ENCODE assay signal across 16 cellular contexts in genomic region chr5:160174290-160174689, GRCh38. TPM values are rescaled to one million over a fixed set of nuclear protein-coding genes. Genes with fewer than 3 reads are reported as not detected.
DNase-seq lines count a peak whose midpoint lies in the region; ATAC-seq and TF ChIP-seq lines count a peak whose summit lies in the region.
"Had no signal": no experiment of that assay in that cellular context is flagged by ENCODE, and none has a peak within 500 bp of the region (broad histone marks: within the 10 kb centered on the region; RNA-seq: fewer than 3 reads in every experiment).

No MANE protein-coding gene starts in this region.

- no peaks in the 10 kb centered on the region for H3K36me3 Mint-ChIP-seq in activated T-helper 17 cell treated with anti-CD3 and anti-CD28 coated beads, Interleukin-2, amount 50 U/mL, for 72 hours (ENCODE audit: low read depth)
- H3K36me3 Mint-ChIP-seq: CD14-positive monocyte; CD4-positive, alpha-beta memory T cell had no signal

- TF ChIP-seq CTCF in vagina (IDR thresholded peaks at IDR 0.05) (no peak), GM10248 (IDR thresholded peaks at IDR 0.05; ENCODE audit: control extremely low read depth, extremely low read depth, low read depth, missing control alignments) (no peak)

- H3K36me3 ChIP-seq in BLaER1 (no peaks in the 10 kb centered on the region), subcutaneous abdominal adipose tissue (ENCODE audit: control insufficient read depth in 5 of 5, insufficient read depth in 5 of 5, low read length in 5 of 5) (no peaks in the 10 kb centered on the region), vagina (no peaks in the 10 kb centered on the region)
- H3K36me3 ChIP-seq: BE2C, HAP-1 had no signal

- H3K9me3 ChIP-seq in BLaER1 (no peaks in the 10 kb centered on the region), subcutaneous abdominal adipose tissue (ENCODE audit: control insufficient read depth in 5 of 5, low read length in 5 of 5) (no peaks in the 10 kb centered on the region), vagina (no peaks in the 10 kb centered on the region)
- H3K9me3 ChIP-seq: BE2C, HAP-1 had no signal

- ATAC-seq in activated T-helper 17 cell treated with anti-CD3 and anti-CD28 coated beads, Interleukin-2, amount 50 U/mL, for 72 hours (replicated peaks) = no peak

- no peak overlapping the region for H3K27ac Mint-ChIP-seq in activated T-helper 17 cell treated with anti-CD3 and anti-CD28 coated beads, Interleukin-2, amount 50 U/mL, for 72 hours
- H3K27ac Mint-ChIP-seq: CD14-positive monocyte; CD4-positive, alpha-beta memory T cell had no signal

- CTCF ChIA-PET in GM10248 (lab: Yijun Ruan, JAX) = interaction anchor here (1.1 to 1.5 kb wide), 2 partner anchors 14 to 15 kb away, joined by 3 to 4 read pairs; no protein-coding TSS in a partner anchor

- no peaks in the 10 kb centered on the region for H3K9me3 Mint-ChIP-seq in activated T-helper 17 cell treated with anti-CD3 and anti-CD28 coated beads, Interleukin-2, amount 50 U/mL, for 72 hours
- H3K9me3 Mint-ChIP-seq: CD14-positive monocyte; CD4-positive, alpha-beta memory T cell had no signal

- H3K9ac ChIP-seq in BLaER1 (no peak overlapping the region), subcutaneous abdominal adipose tissue (ENCODE audit: low read length in 5 of 5) (no peak overlapping the region)

- POLR2A ChIA-PET in GM10248 (lab: Yijun Ruan, JAX) = no interaction called here

- intact Hi-C loops in vagina (cut with DNase I) = no loop called here

- DNase-seq in vagina (ENCODE audit: extremely low spot score in 2 of 2) (no peak), NCI-H1105 treated with DMSO at 0.1 percent for 48 hours (lab: John Stamatoyannopoulos, UW) (no peak), GM10248 (ENCODE audit: extremely low spot score) (no peak)
- DNase-seq: ACHN; BE2C; CD4-positive, alpha-beta memory T cell; DMS153; DMS79; GDM1 had no signal

- no peak overlapping the region for H3K4me3 ChIP-seq in BLaER1
- no peak overlapping the region for H3K4me3 ChIP-seq in subcutaneous abdominal adipose tissue (ENCODE audit: low read depth in 1 of 5, low read length in 5 of 5)
- H3K4me3 ChIP-seq in vagina = no peak overlapping the region
- H3K4me3 ChIP-seq: HAP-1 had no signal

- peaks cover 4% of the 10 kb centered on the region for H3K27me3 Mint-ChIP-seq in activated T-helper 17 cell treated with anti-CD3 and anti-CD28 coated beads, Interleukin-2, amount 50 U/mL, for 72 hours

- no peaks in the 10 kb centered on the region for H3K4me1 Mint-ChIP-seq in activated T-helper 17 cell treated with anti-CD3 and anti-CD28 coated beads, Interleukin-2, amount 50 U/mL, for 72 hours
- H3K4me1 Mint-ChIP-seq: CD4-positive, alpha-beta memory T cell had no signal

- H3K27me3 ChIP-seq in BLaER1 (no peaks in the 10 kb centered on the region), subcutaneous abdominal adipose tissue (ENCODE audit: control insufficient read depth in 5 of 5, insufficient read depth in 4 of 5, low read length in 5 of 5) (no peaks in the 10 kb centered on the region), vagina (no peaks in the 10 kb centered on the region)
- H3K27me3 ChIP-seq: BE2C had no signal

- no peak overlapping the region for H3K4me3 Mint-ChIP-seq in activated T-helper 17 cell treated with anti-CD3 and anti-CD28 coated beads, Interleukin-2, amount 50 U/mL, for 72 hours
- H3K4me3 Mint-ChIP-seq: CD14-positive monocyte; CD4-positive, alpha-beta memory T cell had no signal

- H3K4me1 ChIP-seq in BLaER1 (peaks cover 80% of the 10 kb centered on the region), subcutaneous abdominal adipose tissue (ENCODE audit: control insufficient read depth in 5 of 5, insufficient read depth in 5 of 5, low read length in 5 of 5) (peaks cover 6 to 21% (median 13%) of the 10 kb centered on the region in 5 donors), vagina (peaks cover 28% of the 10 kb centered on the region)

- no peak for TF ChIP-seq POLR2A in vagina (IDR thresholded peaks at IDR 0.05)

- H3K27ac ChIP-seq in BLaER1 (no peak overlapping the region), cingulate gyrus (ENCODE audit: low read depth, low read length) (peak overlapping the region; percentile 47), subcutaneous abdominal adipose tissue (ENCODE audit: low read depth, low read length) (peak overlapping the region; percentile 78), vagina (peak overlapping the region; percentile 61)

- no peaks in the 10 kb centered on the region for H4K20me1 ChIP-seq in BLaER1

- H3K4me2 ChIP-seq in BLaER1 = peak overlapping the region; percentile 63; the same call in 1 of the 2 replicates

RNA-seq across cellular contexts. Expression of gene FABP6, which starts 55.0 kb away (rescaled TPM):
- total RNA-seq in vagina = 2.9 TPM
- total RNA-seq in activated T-helper 17 cell treated with anti-CD3 and anti-CD28 coated beads, Interleukin-2, amount 50 U/mL, for 72 hours = under 1 TPM in 1 of 2 donors, not detected in 1; 0.87 TPM
- total RNA-seq: CD4-positive, alpha-beta memory T cell; H4 had no signal

RNA-seq across cellular contexts. Expression of gene PWWP2A, which starts 55.0 kb away (rescaled TPM):
- total RNA-seq in vagina = 19.9 TPM
- total RNA-seq in activated T-helper 17 cell treated with anti-CD3 and anti-CD28 coated beads, Interleukin-2, amount 50 U/mL, for 72 hours = 10 to 100 TPM; 15.4 to 16.7 TPM
